32 cellular contexts compared by ENCODE assay signal in genomic region chr12:56074396-56074795, GRCh38. TPM values are rescaled to one million over a fixed set of nuclear protein-coding genes. Genes with fewer than 3 reads are reported as not detected.
"Had no signal": no experiment of that assay in that cellular context is flagged by ENCODE, and none has a peak within 500 bp of the region (broad histone marks: within the 10 kb centered on the region; RNA-seq: fewer than 3 reads in every experiment).

No MANE protein-coding gene starts in this region.

- H3K27me3 Mint-ChIP-seq: naive thymus-derived CD8-positive, alpha-beta T cell; natural killer cell treated with Interleukin-12 subunit alpha and Interleukin-12 subunit beta and Interleukin-15 and Interleukin-18, amount 100 ng/mL, for 72 hours; progenitor cell of endocrine pancreas; stimulated activated memory B cell treated with anti-CD40 and anti-IgM and Interleukin-4, amounts not matched to agents 10 μg/mL and 1 μg/mL and 100 μg/mL, for 72 hours; stimulated activated naive CD8-positive, alpha-beta T cell treated with anti-CD3 and anti-CD28 coated beads, Interleukin-15, amount 100 ng/mL, for 72 hours had no signal

- H3K4me2 ChIP-seq: smooth muscle cell had no signal

- H3K4me1 Mint-ChIP-seq: naive thymus-derived CD8-positive, alpha-beta T cell had no signal

- H3K9me3 ChIP-seq: neutrophil, ovary, psoas muscle, right lobe of liver, spleen, suprapubic skin, testis, tibial artery, transverse colon, upper lobe of right lung, uterus had no signal

- H3K27ac Mint-ChIP-seq: naive thymus-derived CD8-positive, alpha-beta T cell; natural killer cell treated with Interleukin-12 subunit alpha and Interleukin-12 subunit beta and Interleukin-15 and Interleukin-18, amount 100 ng/mL, for 72 hours; nephron progenitor cell; progenitor cell of endocrine pancreas; stimulated activated memory B cell treated with anti-CD40 and anti-IgM and Interleukin-4, amounts not matched to agents 10 μg/mL and 1 μg/mL and 100 μg/mL, for 72 hours; stimulated activated naive CD8-positive, alpha-beta T cell treated with anti-CD3 and anti-CD28 coated beads, Interleukin-15, amount 100 ng/mL, for 72 hours; type B pancreatic cell had no signal

- H3K9ac ChIP-seq: parathyroid adenoma had no signal

- H3K36me3 Mint-ChIP-seq: naive thymus-derived CD8-positive, alpha-beta T cell; natural killer cell treated with Interleukin-12 subunit alpha and Interleukin-12 subunit beta and Interleukin-15 and Interleukin-18, amount 100 ng/mL, for 72 hours; stimulated activated memory B cell treated with anti-CD40 and anti-IgM and Interleukin-4, amounts not matched to agents 10 μg/mL and 1 μg/mL and 100 μg/mL, for 72 hours; type B pancreatic cell had no signal

- H3K27me3 ChIP-seq: ovary, right lobe of liver, suprapubic skin, testis, tibial artery, transverse colon, upper lobe of right lung, uterus had no signal

- H3K36me3 ChIP-seq: neutrophil, ovary, right lobe of liver, spleen, suprapubic skin, tibial artery, transverse colon, upper lobe of right lung, uterus had no signal

- H2AFZ ChIP-seq: parathyroid adenoma had no signal

- H3K4me3 Mint-ChIP-seq: naive thymus-derived CD8-positive, alpha-beta T cell; natural killer cell treated with Interleukin-12 subunit alpha and Interleukin-12 subunit beta and Interleukin-15 and Interleukin-18, amount 100 ng/mL, for 72 hours; nephron progenitor cell; neural crest cell; stimulated activated memory B cell treated with anti-CD40 and anti-IgM and Interleukin-4, amounts not matched to agents 10 μg/mL and 1 μg/mL and 100 μg/mL, for 72 hours; stimulated activated naive CD8-positive, alpha-beta T cell treated with anti-CD3 and anti-CD28 coated beads, Interleukin-15, amount 100 ng/mL, for 72 hours; type B pancreatic cell had no signal

- H3K4me1 ChIP-seq: psoas muscle, testis, upper lobe of right lung, uterus had no signal

- H3K4me3 ChIP-seq: ovary, psoas muscle, right lobe of liver, skin epidermis, smooth muscle cell, spleen, suprapubic skin, testis, tibial artery, transverse colon, upper lobe of right lung, uterus had no signal

- H3K27ac ChIP-seq: neutrophil, ovary, parathyroid adenoma, psoas muscle, right lobe of liver, skin epidermis, spleen, suprapubic skin, testis, tibial artery, transverse colon, upper lobe of right lung, uterus had no signal

- H3K9me3 Mint-ChIP-seq: naive thymus-derived CD8-positive, alpha-beta T cell; natural killer cell treated with Interleukin-12 subunit alpha and Interleukin-12 subunit beta and Interleukin-15 and Interleukin-18, amount 100 ng/mL, for 72 hours; neural crest cell; stimulated activated memory B cell treated with anti-CD40 and anti-IgM and Interleukin-4, amounts not matched to agents 10 μg/mL and 1 μg/mL and 100 μg/mL, for 72 hours; stimulated activated naive CD8-positive, alpha-beta T cell treated with anti-CD3 and anti-CD28 coated beads, Interleukin-15, amount 100 ng/mL, for 72 hours; type B pancreatic cell had no signal

- ATAC-seq: naive thymus-derived CD8-positive, alpha-beta T cell; natural killer cell treated with Interleukin-12 subunit alpha and Interleukin-12 subunit beta and Interleukin-15 and Interleukin-18, amount 100 ng/mL, for 72 hours; psoas muscle; right cardiac atrium; right lobe of liver; stimulated activated memory B cell treated with anti-CD40 and anti-IgM and Interleukin-4, amounts not matched to agents 10 μg/mL and 1 μg/mL and 100 μg/mL, for 72 hours; stimulated activated naive CD8-positive, alpha-beta T cell treated with anti-CD3 and anti-CD28 coated beads, Interleukin-15, amount 100 ng/mL, for 72 hours; stimulated activated naive CD8-positive, alpha-beta T cell treated with anti-CD3 and anti-CD28 coated beads, Interleukin-15, Interleukin-2, amounts not matched to agents 100 U/mL and 50 U/mL, for 24 hours; upper lobe of right lung had no signal

- DNase-seq: naive thymus-derived CD8-positive, alpha-beta T cell; nephron progenitor cell; nucleus accumbens; ovary; psoas muscle; right cardiac atrium; right lobe of liver; spleen; stimulated activated CD4-positive, alpha-beta T cell treated with anti-CD3 and anti-CD28 coated beads, Interleukin-12 subunit alpha, Interleukin-12 subunit beta, amount 100 ng/mL, for 4 hours; stimulated activated CD4-positive, alpha-beta T cell treated with anti-CD3 and anti-CD28 coated beads, Interleukin-1b, Interleukin-23, amount 100 ng/mL, for 48 hours; stimulated activated CD4-positive, alpha-beta T cell treated with anti-CD3 and anti-CD28 coated beads, Interleukin-4, amount 100 ng/mL, for 1 hour; stimulated activated CD4-positive, alpha-beta T cell treated with anti-CD3 and anti-CD28 coated beads, Interleukin-4, amount 100 ng/mL, for 4 hours; stimulated activated CD8-positive, alpha-beta memory T cell treated with anti-CD3 and anti-CD28 coated beads, Interleukin-4, amount 100 ng/mL, for 48 hours; stimulated activated naive CD4-positive, alpha-beta T cell; stimulated activated naive CD8-positive, alpha-beta T cell treated with anti-CD3 and anti-CD28 coated beads, Interleukin-15, amount 100 ng/mL, for 72 hours; stimulated activated naive CD8-positive, alpha-beta T cell treated with anti-CD3 and anti-CD28 coated beads, Interleukin-15, Interleukin-2, amounts not matched to agents 100 U/mL and 50 U/mL, for 24 hours; substantia nigra; testis; tibial artery; transverse colon; upper lobe of right lung; uterus had no signal

RNA-seq across cellular contexts. Expression of gene ERBB3, which starts 5.6 kb away (rescaled TPM):
- total RNA-seq: natural killer cell treated with Interleukin-12 subunit alpha and Interleukin-12 subunit beta and Interleukin-15 and Interleukin-18, amount 100 ng/mL, for 72 hours had no signal
